ENCODE assay signal across 14 cellular contexts in the genomic region with DNA sequence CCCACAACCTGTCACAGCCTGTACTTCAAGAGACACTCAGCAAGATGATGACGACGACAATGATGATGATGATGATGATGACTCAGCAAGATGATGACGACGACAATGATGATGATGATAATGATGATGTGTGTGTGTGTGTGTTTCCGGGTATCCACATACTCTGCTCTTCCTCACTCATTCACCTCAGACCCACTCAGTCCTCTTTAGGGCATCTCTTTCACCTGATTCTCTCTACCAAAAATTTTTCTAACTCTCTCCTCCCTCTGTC. TPM values are rescaled to one million over a fixed set of nuclear protein-coding genes. Genes with fewer than 3 reads are reported as not detected.
A peak's percentile ranks its signal among the peaks of the same experiment; 100 is the strongest.
DNase-seq lines count a peak whose midpoint lies in the region; ATAC-seq, FAIRE-seq and TF ChIP-seq lines count a peak whose summit lies in the region.
"Had no signal": no experiment of that assay in that cellular context is flagged by ENCODE, and none has a peak within 500 bp of the region (broad histone marks: within the 10 kb centered on the region; RNA-seq: fewer than 3 reads in every experiment).

No MANE protein-coding gene starts in this region.

- WGBS in SK-N-SH (ENCODE audit: low lambda C conversion rate) = 80% methylated on average over 5 of the region's 5 CpGs

- peak overlapping the region; percentile 94 for H3K4me3 Mint-ChIP-seq in osteocyte (ENCODE audit: unreplicated experiment)

- no peaks in the 10 kb centered on the region for H3K9me3 Mint-ChIP-seq in osteocyte (ENCODE audit: unreplicated experiment)

- no peak overlapping the region for H3K9ac ChIP-seq in SK-N-SH
- H3K9ac ChIP-seq in endothelial cell of umbilical vein (replicated peaks; ENCODE audit: extremely low read depth, insufficient read depth, low read length) = no peak overlapping the region

- H3K27me3 Mint-ChIP-seq in osteocyte (ENCODE audit: unreplicated experiment) = no peaks in the 10 kb centered on the region

- peaks cover 9% of the 10 kb centered on the region for H3F3A ChIP-seq in SK-N-SH (replicated peaks; ENCODE audit: insufficient read depth)

- peaks cover 37% of the 10 kb centered on the region for H3K79me2 ChIP-seq in SK-N-SH (ENCODE audit: insufficient read depth)
- peaks cover 28% of the 10 kb centered on the region for H3K79me2 ChIP-seq in endothelial cell of umbilical vein (ENCODE audit: control insufficient read depth, insufficient read depth, low read length)

- H3K27ac ChIP-seq in SK-N-SH (ENCODE audit: low read depth in 2 of 2, low read length in 1 of 2) = no peak overlapping the region
- H3K27ac ChIP-seq in endothelial cell of umbilical vein (ENCODE audit: insufficient read depth, low read depth, low read length) = no peak overlapping the region

- no peaks in the 10 kb centered on the region for H3K27me3 ChIP-seq in SK-N-SH (ENCODE audit: insufficient read depth)
- H3K27me3 ChIP-seq in endothelial cell of umbilical vein (ENCODE audit: control insufficient read depth in 2 of 2, insufficient read depth in 2 of 2, low read length in 2 of 2) = no peaks in the 10 kb centered on the region
- H3K27me3 ChIP-seq: sigmoid colon had no signal

- no peaks in the 10 kb centered on the region for H3K9me1 ChIP-seq in endothelial cell of umbilical vein (replicated peaks; ENCODE audit: control insufficient read depth, extremely low read depth, insufficient read depth, low read length)

- H3K4me1 Mint-ChIP-seq in osteocyte (ENCODE audit: unreplicated experiment) = peaks cover 25% of the 10 kb centered on the region

- ATAC-seq in SK-N-SH treated with all-trans-retinoic acid at 6 μM for 48 hours (no peak), HG03460 (IDR thresholded peaks at IDR 0.05; ENCODE audit: unreplicated experiment) (no peak), GM18907 (IDR thresholded peaks at IDR 0.05; ENCODE audit: unreplicated experiment) (no peak)

- no peak for TF ChIP-seq POLR2A in endothelial cell of umbilical vein (IDR thresholded peaks at IDR 0.05; ENCODE audit: low read depth, low read length)

- H3K4me2 ChIP-seq in SK-N-SH (peak overlapping the region; percentile 76), endothelial cell of umbilical vein (ENCODE audit: insufficient read depth, low read length) (no peak overlapping the region)

- H3K4me1 ChIP-seq in SK-N-SH (ENCODE audit: control insufficient read depth in 1 of 2, insufficient read depth in 2 of 2, low read depth in 1 of 2, low read length in 1 of 2) = peaks cover 0 to 20% of the 10 kb centered on the region in 2 experiments; a peak in 3 of 4 replicates
- peaks cover 12% of the 10 kb centered on the region for H3K4me1 ChIP-seq in endothelial cell of umbilical vein (ENCODE audit: control insufficient read depth, extremely low read depth, insufficient read depth, low read length)

- H3K9me3 ChIP-seq in SK-N-SH (no peaks in the 10 kb centered on the region), endothelial cell of umbilical vein (replicated peaks; ENCODE audit: control insufficient read depth, insufficient read depth, low read length) (no peaks in the 10 kb centered on the region)
- H3K9me3 ChIP-seq: sigmoid colon had no signal

- intact Hi-C loops in endothelial cell of umbilical vein (cut with micrococcal nuclease) = no loop called here

- H3K27ac Mint-ChIP-seq in osteocyte (ENCODE audit: unreplicated experiment) = peak overlapping the region; percentile 58

- H2AFZ ChIP-seq in SK-N-SH (ENCODE audit: low read depth) (no peak overlapping the region), endothelial cell of umbilical vein (ENCODE audit: low read depth, low read length) (no peak overlapping the region)

- H3K9me2 ChIP-seq in SK-N-SH = no peaks in the 10 kb centered on the region

- DNase-seq in SK-N-SH (no peak), RCC 7860 (ENCODE audit: low spot score) (peak; percentile 31), endothelial cell of umbilical vein (ENCODE audit: low read depth, low spot score) (no peak), osteocyte (ENCODE audit: extremely low spot score, unreplicated experiment) (no peak), NCI-H2107 treated with DMSO at 0.1 percent for 48 hours (lab: John Stamatoyannopoulos, UW; ENCODE audit: unreplicated experiment) (no peak)
- DNase-seq: 8988T, GF-D8, NCI-H446, sigmoid colon had no signal

- H4K20me1 ChIP-seq in SK-N-SH (ENCODE audit: insufficient read depth) (no peaks in the 10 kb centered on the region), endothelial cell of umbilical vein (replicated peaks; ENCODE audit: control insufficient read depth, extremely low read depth, insufficient read depth, low read length) (no peaks in the 10 kb centered on the region)

- dilution Hi-C loops in endothelial cell of umbilical vein (cut with MboI; ENCODE audit: extremely low pct_ligation_motif_present, low sequenced_read_pairs) = no loop called here

- POLR2A ChIA-PET in SK-N-SH (lab: Yijun Ruan, JAX) = no interaction called here
- POLR2A ChIA-PET in endothelial cell of umbilical vein (lab: Charles Lee) = no interaction called here

- no peak for TF ChIP-seq RAD21 in SK-N-SH (IDR thresholded peaks at IDR 0.05; ENCODE audit: low read length)

- FAIRE-seq in RCC 7860 (lab: Jason Lieb, UNC) (no peak), endothelial cell of umbilical vein (lab: Jason Lieb, UNC) (no peak)

- no peak overlapping the region for H3K4me3 ChIP-seq in SK-N-SH (ENCODE audit: low read depth in 2 of 2, low read length in 1 of 2)
- no peak overlapping the region for H3K4me3 ChIP-seq in endothelial cell of umbilical vein (replicated peaks in 1 of 3; ENCODE audit: insufficient read depth in 1 of 3, low read depth in 1 of 3, low read length in 3 of 3)

- H3K36me3 ChIP-seq in SK-N-SH (replicated peaks in 1 of 2; ENCODE audit: control insufficient read depth in 1 of 2, insufficient read depth in 2 of 2, low read length in 1 of 2) = peaks cover 3 to 13% of the 10 kb centered on the region in 2 experiments
- peaks cover 2 to 3% of the 10 kb centered on the region in 2 experiments for H3K36me3 ChIP-seq in endothelial cell of umbilical vein (ENCODE audit: control insufficient read depth in 2 of 2, extremely low read depth in 1 of 2, insufficient read depth in 2 of 2, low read length in 2 of 2)

- TF ChIP-seq EP300 in SK-N-SH (IDR thresholded peaks at IDR 0.05; ENCODE audit: borderline replicate concordance in 1 of 2, low read depth in 1 of 2, low read length in 1 of 2) = no peak

- peaks cover 2% of the 10 kb centered on the region for H3K36me3 Mint-ChIP-seq in osteocyte (ENCODE audit: unreplicated experiment)

- CTCF ChIA-PET in SK-N-SH (lab: Yijun Ruan, JAX) = interaction anchor here (1.0 to 1.3 kb wide), 2 partner anchors 9 to 18 kb away, joined by 3 to 4 read pairs; no protein-coding TSS in a partner anchor
- CTCF ChIA-PET in endothelial cell of umbilical vein (lab: Charles Lee) = no interaction called here

- BruUV-seq in endothelial cell of umbilical vein (replicated peaks; lab: Mats Ljungman, UMichigan) = no TSS peak

- TF ChIP-seq CTCF in SK-N-SH (IDR thresholded peaks at IDR 0.05) (no peak), endothelial cell of umbilical vein (IDR thresholded peaks at IDR 0.05; ENCODE audit: extremely low read depth in 1 of 2, insufficient read depth in 1 of 2, low read depth in 1 of 2, low read length in 2 of 2) (no peak), osteocyte (IDR thresholded peaks at IDR 0.05) (no peak)

RNA-seq across cellular contexts. Expression of gene EIF6, which starts 1.2 kb away (rescaled TPM):
- polyA plus RNA-seq in SK-N-SH (2012; rRNA removed) (343 and 356 TPM in 2 replicates), endothelial cell of umbilical vein (286 and 383 TPM in 2 replicates)
- polyA plus RNA-seq in SK-N-SH (2012; cell fraction: cytosol; rRNA removed) = 174 and 232 TPM in 2 replicates
- 485 and 538 TPM in 2 replicates for polyA plus RNA-seq in SK-N-SH (2012; cell fraction: nucleus; rRNA removed)
- total RNA-seq in endothelial cell of umbilical vein (124 and 153 TPM in 2 replicates), osteocyte (131 and 136 TPM in 2 replicates)
- polyA plus RNA-seq in endothelial cell of umbilical vein (2011; cell fraction: cytosol; rRNA removed) = 212 and 219 TPM in 2 replicates
- polyA plus RNA-seq in endothelial cell of umbilical vein (2011; cell fraction: nucleus; rRNA removed) = 121 and 152 TPM in 2 replicates
- polyA plus RNA-seq in endothelial cell of umbilical vein (2012) = 128 and 134 TPM in 2 replicates
- 117 and 150 TPM in 2 replicates for polyA minus RNA-seq in endothelial cell of umbilical vein
- 111 TPM for polyA minus RNA-seq in endothelial cell of umbilical vein (2011; cell fraction: cytosol; rRNA and poly(A)+ RNA removed)
- 22.6 and 26.3 TPM in 2 replicates for polyA minus RNA-seq in endothelial cell of umbilical vein (2011; cell fraction: nucleus; rRNA and poly(A)+ RNA removed)

RNA-seq across cellular contexts. Expression of gene FAM83C, which starts 6.5 kb away (rescaled TPM):
- polyA plus RNA-seq in SK-N-SH (2012; rRNA removed) = not detected in 2 replicates
- not detected in 2 replicates for polyA plus RNA-seq in SK-N-SH (2012; cell fraction: cytosol; rRNA removed)
- polyA plus RNA-seq in SK-N-SH (2012; cell fraction: nucleus; rRNA removed) = 0.02 and 0.04 TPM in 2 replicates
- not detected in 2 replicates for total RNA-seq in endothelial cell of umbilical vein
- polyA plus RNA-seq in endothelial cell of umbilical vein = not detected in 2 replicates
- polyA plus RNA-seq in endothelial cell of umbilical vein (2011; cell fraction: cytosol; rRNA removed) = not detected in 2 replicates
- not detected in 2 replicates for polyA plus RNA-seq in endothelial cell of umbilical vein (2011; cell fraction: nucleus; rRNA removed)
- not detected in 2 replicates for polyA plus RNA-seq in endothelial cell of umbilical vein (2012)
- polyA minus RNA-seq in endothelial cell of umbilical vein = not detected in 2 replicates
- not detected for polyA minus RNA-seq in endothelial cell of umbilical vein (2011; cell fraction: cytosol; rRNA and poly(A)+ RNA removed)
- not detected in 2 replicates for polyA minus RNA-seq in endothelial cell of umbilical vein (2011; cell fraction: nucleus; rRNA and poly(A)+ RNA removed)
- total RNA-seq in osteocyte = not detected in 2 replicates
- total RNA-seq: sigmoid colon; T-helper 2 cell treated with Interferon-gamma antibody and Interleukin-4, amounts not matched to agents 100 ng/mL and 5 ng/mL, for 36 hours had no signal
- polyA plus RNA-seq: liver had no signal

RNA-seq across cellular contexts. Expression of gene MMP24OS, which starts 7.8 kb away (rescaled TPM):
- polyA plus RNA-seq in SK-N-SH (2012; rRNA removed) (52.4 and 53.1 TPM in 2 replicates), endothelial cell of umbilical vein (35.1 and 43.2 TPM in 2 replicates)
- polyA plus RNA-seq in SK-N-SH (2012; cell fraction: cytosol; rRNA removed) = 45.2 and 58.3 TPM in 2 replicates
- polyA plus RNA-seq in SK-N-SH (2012; cell fraction: nucleus; rRNA removed) = 64.2 and 76.0 TPM in 2 replicates
- total RNA-seq in endothelial cell of umbilical vein (52.8 and 55.6 TPM in 2 replicates), osteocyte (118 and 120 TPM in 2 replicates)
- polyA plus RNA-seq in endothelial cell of umbilical vein (2011; cell fraction: cytosol; rRNA removed) = 25.2 and 33.9 TPM in 2 replicates
- 18.0 and 21.5 TPM in 2 replicates for polyA plus RNA-seq in endothelial cell of umbilical vein (2011; cell fraction: nucleus; rRNA removed)
- 31.8 and 52.0 TPM in 2 replicates for polyA plus RNA-seq in endothelial cell of umbilical vein (2012)
- 15.2 and 20.2 TPM in 2 replicates for polyA minus RNA-seq in endothelial cell of umbilical vein
- polyA minus RNA-seq in endothelial cell of umbilical vein (2011; cell fraction: cytosol; rRNA and poly(A)+ RNA removed) = 19.6 TPM
- 15.6 and 16.3 TPM in 2 replicates for polyA minus RNA-seq in endothelial cell of umbilical vein (2011; cell fraction: nucleus; rRNA and poly(A)+ RNA removed)

RNA-seq across cellular contexts. Expression of gene MMP24, which starts 59.3 kb away (rescaled TPM):
- polyA plus RNA-seq in SK-N-SH (2012; rRNA removed) (18.1 and 19.0 TPM in 2 replicates), endothelial cell of umbilical vein (0.48 and 0.54 TPM in 2 replicates)
- 12.5 and 17.9 TPM in 2 replicates for polyA plus RNA-seq in SK-N-SH (2012; cell fraction: cytosol; rRNA removed)
- polyA plus RNA-seq in SK-N-SH (2012; cell fraction: nucleus; rRNA removed) = 9.5 and 12.9 TPM in 2 replicates
- total RNA-seq in endothelial cell of umbilical vein (0.27 and 0.32 TPM in 2 replicates), osteocyte (0.54 and 0.63 TPM in 2 replicates)
- 0.44 and 0.48 TPM in 2 replicates for polyA plus RNA-seq in endothelial cell of umbilical vein (2011; cell fraction: cytosol; rRNA removed)
- polyA plus RNA-seq in endothelial cell of umbilical vein (2011; cell fraction: nucleus; rRNA removed) = 0.27 and 0.28 TPM in 2 replicates
- polyA plus RNA-seq in endothelial cell of umbilical vein (2012) = 1.5 and 2.5 TPM in 2 replicates
- 0.19 and 0.28 TPM in 2 replicates for polyA minus RNA-seq in endothelial cell of umbilical vein
- 0.20 TPM for polyA minus RNA-seq in endothelial cell of umbilical vein (2011; cell fraction: cytosol; rRNA and poly(A)+ RNA removed)
- 0.10 and 0.24 TPM in 2 replicates for polyA minus RNA-seq in endothelial cell of umbilical vein (2011; cell fraction: nucleus; rRNA and poly(A)+ RNA removed)
- total RNA-seq: T-helper 2 cell treated with Interferon-gamma antibody and Interleukin-4, amounts not matched to agents 100 ng/mL and 5 ng/mL, for 36 hours had no signal
